Comparison of ENCODE assay signal across 10 cellular contexts in the genomic region with DNA sequence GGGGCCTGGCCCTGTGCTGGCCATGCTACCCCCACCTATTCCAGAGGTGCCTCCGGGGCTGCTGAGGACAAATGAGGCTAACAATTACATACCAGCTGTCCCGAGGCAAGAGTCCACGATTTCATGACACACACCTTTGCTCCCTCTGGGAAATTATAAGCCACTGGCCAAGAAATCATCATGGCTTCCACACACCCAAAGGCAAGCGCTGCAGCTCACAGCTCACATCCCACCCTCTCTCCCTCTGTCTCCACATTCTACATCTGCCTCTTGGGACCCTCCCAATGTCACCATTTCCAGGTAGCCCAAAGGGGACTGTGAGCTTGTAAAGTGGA.
DNase-seq lines count a peak whose midpoint lies in the region; ATAC-seq and TF ChIP-seq lines count a peak whose summit lies in the region.
"Had no signal": no experiment of that assay in that cellular context is flagged by ENCODE, and none has a peak within 500 bp of the region (broad histone marks: within the 10 kb centered on the region; RNA-seq: fewer than 3 reads in every experiment).

No MANE protein-coding gene starts in this region.

- H3K4me1 Mint-ChIP-seq in H9 (peaks cover 47 to 57% of the 10 kb centered on the region in 2 experiments), T-helper 17 cell (peaks cover 63% of the 10 kb centered on the region), glutamatergic neuron (ENCODE audit: low read depth, unreplicated experiment) (peaks cover 53% of the 10 kb centered on the region)

- H3K23me2 ChIP-seq in H9 (ENCODE audit: insufficient read length, low read depth, low read length, poor library complexity, severe bottlenecking): no peaks in the 10 kb centered on the region

- H4K20me1 ChIP-seq in H9 (ENCODE audit: control insufficient read depth, insufficient read depth, insufficient read length): no peaks in the 10 kb centered on the region

- no peaks in the 10 kb centered on the region; the same call in 1 of the 2 replicates for H3K27me3 ChIP-seq in H9 (ENCODE audit: insufficient read depth, low read length)
- H3K27me3 ChIP-seq in skeletal muscle tissue (ENCODE audit: control insufficient read depth in 3 of 3, insufficient read depth in 3 of 3, low read length in 3 of 3): no peaks in the 10 kb centered on the region

- no peak overlapping the region for H3K18ac ChIP-seq in H9 (ENCODE audit: insufficient read length, low read depth, low read length)

- no peak overlapping the region for H2BK15ac ChIP-seq in H9 (ENCODE audit: low read depth, low read length)

- H4K5ac ChIP-seq in H9 (ENCODE audit: insufficient read length, low read depth, low read length): no peak overlapping the region

- H3K36me3 Mint-ChIP-seq in H9 (ENCODE audit: insufficient read depth in 1 of 3, low read depth in 3 of 3) (no peaks in the 10 kb centered on the region; a peak in 2 of 7 replicates), T-helper 17 cell (ENCODE audit: low read depth) (no peaks in the 10 kb centered on the region), glutamatergic neuron (ENCODE audit: unreplicated experiment) (no peaks in the 10 kb centered on the region)

- H2BK12ac ChIP-seq in H9 (ENCODE audit: insufficient read length, low read depth, low read length): no peak overlapping the region

- peaks cover 0 to 3% (median 2%) of the 10 kb centered on the region in 3 donors for H3K36me3 ChIP-seq in skeletal muscle tissue (ENCODE audit: control insufficient read depth in 3 of 3, insufficient read depth in 3 of 3, low read length in 3 of 3)

- H3K4me2 ChIP-seq in H9 (ENCODE audit: insufficient read depth, insufficient read length, low read length): no peak overlapping the region

- H3K4me3 ChIP-seq in skeletal muscle tissue (ENCODE audit: low read length in 3 of 3): peak overlapping the region in 1 of 3 donors; percentile 22

- H3K9ac ChIP-seq in H9 (ENCODE audit: extremely low read depth, insufficient read length, low read length) (no peak overlapping the region), skeletal muscle tissue (ENCODE audit: low read depth in 1 of 3, low read length in 3 of 3) (peak overlapping the region; percentile 25 to 67 (median 57))

- H4K8ac ChIP-seq in H9 (replicated peaks; ENCODE audit: insufficient read length, low read depth, low read length): no peak overlapping the region

- H3K27ac Mint-ChIP-seq in H9 (peak overlapping the region in 1 of 3 experiments; percentile 73; a peak in 2 of 7 replicates), T-helper 17 cell (peak overlapping the region; percentile 97), glutamatergic neuron (ENCODE audit: unreplicated experiment) (peak overlapping the region; percentile 82)

- no peak overlapping the region for H3K4ac ChIP-seq in H9 (ENCODE audit: low read depth, low read length)

- H3K4me3 Mint-ChIP-seq in H9 (no peak overlapping the region), T-helper 17 cell (peak overlapping the region; percentile 98), glutamatergic neuron (ENCODE audit: unreplicated experiment) (no peak overlapping the region)

- H3K79me1 ChIP-seq in H9 (ENCODE audit: insufficient read depth, low read depth, low read length, poor library complexity, severe bottlenecking): peaks cover 10% of the 10 kb centered on the region

- H3K9me3 Mint-ChIP-seq in H9 (no peaks in the 10 kb centered on the region), glutamatergic neuron (ENCODE audit: unreplicated experiment) (peaks cover 16% of the 10 kb centered on the region)

- peak overlapping the region; percentile 8; the same call in 1 of the 2 replicates for H3K14ac ChIP-seq in H9 (ENCODE audit: insufficient read depth, low read length)

- no peak overlapping the region for H2BK20ac ChIP-seq in H9 (ENCODE audit: low read depth, low read length, poor library complexity, severe bottlenecking)

- no peak for ATAC-seq in T-helper 17 cell

- H3K4me1 ChIP-seq in H9 (ENCODE audit: insufficient read depth, low read length): peaks cover 6% of the 10 kb centered on the region; the same call in 1 of the 2 replicates
- peaks cover 88 to 97% (median 93%) of the 10 kb centered on the region in 3 donors for H3K4me1 ChIP-seq in skeletal muscle tissue (ENCODE audit: control insufficient read depth in 3 of 3, insufficient read depth in 3 of 3, low read length in 3 of 3)

- no peak overlapping the region for H3K56ac ChIP-seq in H9 (ENCODE audit: insufficient read length, low read depth, low read length)

- H2BK5ac ChIP-seq in H9 (ENCODE audit: insufficient read length, low read length): no peak overlapping the region

- H3K23ac ChIP-seq in H9 (ENCODE audit: insufficient read length, low read depth, low read length): no peak overlapping the region

- no CpG with 5 or more reads among the region's 4 CpGs for WGBS in H9 (ENCODE audit: extremely low coverage, insufficient read length, low lambda C conversion rate)

- H3K9me3 ChIP-seq in H9 (ENCODE audit: control insufficient read depth, low read depth, low read length): no peaks in the 10 kb centered on the region
- no peaks in the 10 kb centered on the region for H3K9me3 ChIP-seq in T-helper 17 cell (ENCODE audit: control insufficient read depth, low read length, poor library complexity, severe bottlenecking)
- H3K9me3 ChIP-seq in skeletal muscle tissue (ENCODE audit: control insufficient read depth in 3 of 3, low read length in 3 of 3): no peaks in the 10 kb centered on the region

- H3K27me3 Mint-ChIP-seq in H9 (ENCODE audit: low read depth): no peaks in the 10 kb centered on the region
- H3K27me3 Mint-ChIP-seq in T-helper 17 cell: no peaks in the 10 kb centered on the region
- H3K27me3 Mint-ChIP-seq in glutamatergic neuron (ENCODE audit: unreplicated experiment): peaks cover 15% of the 10 kb centered on the region

- H4K91ac ChIP-seq in H9 (ENCODE audit: insufficient read length, low read depth, low read length): no peak overlapping the region

- H3K79me2 ChIP-seq in H9 (ENCODE audit: insufficient read depth, low read length): peaks cover 13% of the 10 kb centered on the region; the same call in 1 of the 2 replicates

- no peak overlapping the region for H3T11ph ChIP-seq in H9 (ENCODE audit: low read length)

- TF ChIP-seq CTCF in H9 (conservative IDR thresholded peaks at IDR 0.05) (no peak), glutamatergic neuron (IDR thresholded peaks at IDR 0.05; ENCODE audit: partially characterized antibody, unreplicated experiment) (no peak), GM20000 (IDR thresholded peaks at IDR 0.05; ENCODE audit: extremely low read depth, missing control alignments) (no peak)

- no peak overlapping the region for H2AK5ac ChIP-seq in H9 (ENCODE audit: insufficient read length, low read length)

- DNase-seq in H9: no peak
- no peak for DNase-seq in T-helper 17 cell
- DNase-seq in glutamatergic neuron: no peak
- DNase-seq in foreskin melanocyte: no peak
- DNase-seq in GM20000 (ENCODE audit: low spot score): no peak
- DNase-seq in globus pallidus (ENCODE audit: low spot score): no peak
- DNase-seq in NCI-H1436 (lab: John Stamatoyannopoulos, UW): no peak
- DNase-seq: GOT3, NCI-H1105 had no signal

- H3K27ac ChIP-seq in H9 (ENCODE audit: insufficient read length, low read depth, low read length) (no peak overlapping the region), skeletal muscle tissue (ENCODE audit: low read depth, low read length) (peak overlapping the region; percentile 73)

- no peak overlapping the region for H2AFZ ChIP-seq in H9 (ENCODE audit: low read length)

- no peak overlapping the region for H2BK120ac ChIP-seq in H9 (ENCODE audit: low read depth, low read length, poor library complexity, severe bottlenecking)
